Comparison of ENCODE assay signal across 9 cellular contexts in the genomic region with DNA sequence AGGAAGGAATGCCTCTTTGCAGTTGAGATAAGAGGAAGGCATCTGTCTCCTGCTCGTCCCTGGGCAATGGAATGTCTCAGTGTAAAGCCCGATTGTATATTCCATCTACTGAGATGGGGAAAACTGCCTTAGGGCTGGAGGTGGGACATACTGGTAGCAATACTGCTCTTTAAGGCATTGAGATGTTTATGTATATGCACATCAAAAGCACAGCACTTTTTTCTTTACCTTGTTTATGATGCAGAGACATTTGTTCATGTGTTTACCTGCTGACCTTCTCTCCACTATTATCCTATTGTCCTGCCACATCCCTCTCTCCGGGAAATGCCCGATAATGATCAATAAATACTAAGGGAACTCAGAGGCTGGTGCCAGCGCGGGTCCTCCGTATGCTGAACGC. TPM values are rescaled to one million over a fixed set of nuclear protein-coding genes. Genes with fewer than 3 reads are reported as not detected.
"Had no signal": no experiment of that assay in that cellular context is flagged by ENCODE, and none has a peak within 500 bp of the region (broad histone marks: within the 10 kb centered on the region; RNA-seq: fewer than 3 reads in every experiment).

No MANE protein-coding gene starts in this region.

RNA-seq across cellular contexts. Expression of a gene that starts 19.5 kb away (rescaled TPM):
- total RNA-seq: SJCRH30 had no signal

RNA-seq across cellular contexts. Expression of a gene that starts 43.1 kb away (rescaled TPM):
- total RNA-seq: LHCN-M2, MCF 10A, NCI-H460, OCI-LY7, PC-9, Right ventricle myocardium inferior, RPMI7951, SJCRH30, SK-MEL-5 had no signal

RNA-seq across cellular contexts. Expression of a gene that starts 48.8 kb away (rescaled TPM):
- total RNA-seq: LHCN-M2, MCF 10A, NCI-H460, OCI-LY7, PC-9, Right ventricle myocardium inferior, RPMI7951, SJCRH30, SK-MEL-5 had no signal
